In the genomic region with DNA sequence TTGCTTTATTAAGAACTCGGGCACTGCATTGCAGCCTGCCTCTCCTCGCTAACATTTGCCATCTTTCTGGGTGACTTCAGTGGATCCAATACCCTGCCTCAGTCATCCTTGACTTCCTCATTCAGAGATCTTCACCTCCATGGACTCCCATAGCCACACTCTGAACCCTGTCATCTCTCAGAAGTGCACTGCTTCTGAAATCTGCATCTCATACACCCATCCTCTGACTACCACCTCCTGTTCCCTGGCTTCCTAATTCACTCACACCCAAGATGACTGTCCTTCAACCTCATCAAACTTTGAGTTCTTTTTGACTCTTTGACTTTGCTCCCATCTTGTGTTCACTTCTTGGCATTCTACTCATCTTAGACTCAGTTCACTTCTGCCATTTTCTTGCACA, we compare ENCODE assay signal across 12 cellular contexts. TPM values are rescaled to one million over a fixed set of nuclear protein-coding genes. Genes with fewer than 3 reads are reported as not detected.
DNase-seq lines count a peak whose midpoint lies in the region; ATAC-seq and TF ChIP-seq lines count a peak whose summit lies in the region.
"Had no signal": no experiment of that assay in that cellular context is flagged by ENCODE, and none has a peak within 500 bp of the region (broad histone marks: within the 10 kb centered on the region; RNA-seq: fewer than 3 reads in every experiment).

No MANE protein-coding gene starts in this region.

- H3K27me3 Mint-ChIP-seq in activated B cell treated with CpG ODN at 0.5 μM for 24 hours (no peaks in the 10 kb centered on the region), H9 (ENCODE audit: low read depth) (no peaks in the 10 kb centered on the region)

- TF ChIP-seq CTCF in activated B cell treated with CpG ODN at 0.5 μM for 24 hours (IDR thresholded peaks at IDR 0.05) (no peak), H9 (conservative IDR thresholded peaks at IDR 0.05) (no peak)

- no peaks in the 10 kb centered on the region for H4K20me1 ChIP-seq in H9 (ENCODE audit: control insufficient read depth, insufficient read depth, insufficient read length)

- peaks cover 35% of the 10 kb centered on the region for H3K4me1 Mint-ChIP-seq in activated B cell treated with CpG ODN at 0.5 μM for 24 hours
- H3K4me1 Mint-ChIP-seq in H9: no peaks in the 10 kb centered on the region

- H3K4ac ChIP-seq in H9 (ENCODE audit: low read depth, low read length): no peak overlapping the region

- H4K5ac ChIP-seq in H9 (ENCODE audit: insufficient read length, low read depth, low read length): no peak overlapping the region

- no peak overlapping the region for H3K18ac ChIP-seq in H9 (ENCODE audit: insufficient read length, low read depth, low read length)

- H3K27ac Mint-ChIP-seq in activated B cell treated with CpG ODN at 0.5 μM for 24 hours (no peak overlapping the region), H9 (no peak overlapping the region)

- no peak overlapping the region for H3K23ac ChIP-seq in H9 (ENCODE audit: insufficient read length, low read depth, low read length)

- H4K8ac ChIP-seq in H9 (replicated peaks; ENCODE audit: insufficient read length, low read depth, low read length): no peak overlapping the region

- CTCF ChIA-PET in activated B cell treated with CpG ODN at 0.5 μM for 24 hours (lab: Charles Lee): interaction anchor here (2.5 kb wide), 1 partner anchor 8 kb away, joined by 11 read pairs; no protein-coding TSS in a partner anchor

- H2AFZ ChIP-seq in H9 (ENCODE audit: low read length): no peak overlapping the region

- H2BK120ac ChIP-seq in H9 (ENCODE audit: low read depth, low read length, poor library complexity, severe bottlenecking): no peak overlapping the region

- H4K91ac ChIP-seq in H9 (ENCODE audit: insufficient read length, low read depth, low read length): no peak overlapping the region

- no peak overlapping the region for H2BK5ac ChIP-seq in H9 (ENCODE audit: insufficient read length, low read length)

- no peaks in the 10 kb centered on the region for H3K23me2 ChIP-seq in H9 (ENCODE audit: insufficient read length, low read depth, low read length, poor library complexity, severe bottlenecking)

- no peak overlapping the region for H3K4me2 ChIP-seq in H9 (ENCODE audit: insufficient read depth, insufficient read length, low read length)

- H2AK5ac ChIP-seq in H9 (ENCODE audit: insufficient read length, low read length): no peak overlapping the region

- H2BK15ac ChIP-seq in H9 (ENCODE audit: low read depth, low read length): no peak overlapping the region

- H3K4me1 ChIP-seq in H9 (ENCODE audit: insufficient read depth, low read length): no peaks in the 10 kb centered on the region
- H3K4me1 ChIP-seq: prostate gland, vagina had no signal

- H3K9ac ChIP-seq in H9 (ENCODE audit: extremely low read depth, insufficient read length, low read length): no peak overlapping the region

- H3K9me3 ChIP-seq in H9 (ENCODE audit: control insufficient read depth, low read depth, low read length): no peaks in the 10 kb centered on the region
- H3K9me3 ChIP-seq: prostate gland, vagina had no signal

- H3T11ph ChIP-seq in H9 (ENCODE audit: low read length): no peak overlapping the region

- POLR2A ChIA-PET in activated B cell treated with CpG ODN at 0.5 μM for 24 hours (lab: Charles Lee): interaction anchor here (0.7 to 4.3 kb wide), 7 partner anchors 9 to 62 kb away, joined by 5 to 38 read pairs (median 8); a partner anchor contains a TSS

- H3K27ac ChIP-seq in H9 (ENCODE audit: insufficient read length, low read depth, low read length): no peak overlapping the region
- H3K27ac ChIP-seq: prostate gland, vagina had no signal

- no peak overlapping the region for H3K4me3 Mint-ChIP-seq in activated B cell treated with CpG ODN at 0.5 μM for 24 hours
- no peak overlapping the region for H3K4me3 Mint-ChIP-seq in H9

- H3K79me1 ChIP-seq in H9 (ENCODE audit: insufficient read depth, low read depth, low read length, poor library complexity, severe bottlenecking): no peaks in the 10 kb centered on the region

- no peaks in the 10 kb centered on the region for H3K79me2 ChIP-seq in H9 (ENCODE audit: insufficient read depth, low read length)

- H3K36me3 Mint-ChIP-seq in activated B cell treated with CpG ODN at 0.5 μM for 24 hours (ENCODE audit: low read depth): no peaks in the 10 kb centered on the region
- no peaks in the 10 kb centered on the region for H3K36me3 Mint-ChIP-seq in H9 (ENCODE audit: insufficient read depth in 1 of 3, low read depth in 3 of 3)

- no peak overlapping the region for H2BK20ac ChIP-seq in H9 (ENCODE audit: low read depth, low read length, poor library complexity, severe bottlenecking)

- ATAC-seq in GM18502 (IDR thresholded peaks at IDR 0.05; ENCODE audit: poor library complexity, unreplicated experiment): peak; percentile 26
- peak; percentile 6 for ATAC-seq in GM21367 (IDR thresholded peaks at IDR 0.05; ENCODE audit: unreplicated experiment)
- ATAC-seq in HG03103 (IDR thresholded peaks at IDR 0.05; ENCODE audit: low read depth, unreplicated experiment): peak; percentile 24
- peak; percentile 20 for ATAC-seq in activated B cell treated with CpG ODN at 0.5 μM for 24 hours (ENCODE audit: low read depth)
- ATAC-seq: SK-N-SH treated with all-trans-retinoic acid at 6 μM for 48 hours had no signal

- intact Hi-C loops in activated B cell treated with CpG ODN at 0.5 μM for 24 hours (cut with micrococcal nuclease): loop anchor here (2.0 kb wide), 1 partner anchor 62 kb away; no protein-coding TSS in a partner anchor

- no peak overlapping the region for H3K56ac ChIP-seq in H9 (ENCODE audit: insufficient read length, low read depth, low read length)

- no peak overlapping the region for H2BK12ac ChIP-seq in H9 (ENCODE audit: insufficient read length, low read depth, low read length)

- no peaks in the 10 kb centered on the region for H3K27me3 ChIP-seq in H9 (ENCODE audit: insufficient read depth, low read length)
- H3K27me3 ChIP-seq: vagina had no signal

- DNase-seq in activated B cell treated with CpG ODN at 0.5 μM for 24 hours (no peak), H9 (no peak), AG08396 (ENCODE audit: low spot score) (no peak), midbrain (lab: John Stamatoyannopoulos, UW) (no peak), NCI-H2107 treated with DMSO at 0.1 percent for 48 hours (lab: John Stamatoyannopoulos, UW; ENCODE audit: unreplicated experiment) (no peak)
- DNase-seq: NCI-H2227 treated with DMSO at 0.1 percent for 48 hours had no signal

- no CpG with 5 or more reads among the region's 2 CpGs for WGBS in H9 (ENCODE audit: extremely low coverage, insufficient read length, low lambda C conversion rate)

- H3K14ac ChIP-seq in H9 (ENCODE audit: insufficient read depth, low read length): no peak overlapping the region

- H3K9me3 Mint-ChIP-seq in activated B cell treated with CpG ODN at 0.5 μM for 24 hours (no peaks in the 10 kb centered on the region), H9 (peaks cover 37 to 38% of the 10 kb centered on the region in 2 experiments)

RNA-seq across cellular contexts. Expression of a gene that starts 25.3 kb away (rescaled TPM):
- total RNA-seq in activated B cell treated with CpG ODN at 0.5 μM for 24 hours (155 and 165 TPM in 2 replicates), H9 (2021) (0.04 and 0.07 TPM in 2 replicates)

Comparison
In these comparisons a context has a peak if more than half of its experiments do, and no peak if none do; other contexts are left out.
1. RNA of a gene that starts 25.3 kb away (total RNA-seq): 155 to 165 TPM in activated B cell treated with CpG ODN at 0.5 μM for 24 hours; 0.04 to 0.07 TPM in H9; every median in the first group is over 100 times any median in the second.
2. Peak in every context shown above with its lines, with median percentiles within 50 percentile points of each other: ATAC-seq.